2 cellular contexts compared by ENCODE assay signal in genomic region chr3:132879651-132880050, GRCh38.
TF ChIP-seq lines count a peak whose summit lies in the region.

No MANE protein-coding gene starts in this region.

TF ChIP-seq in SK-N-SH, 30 proteins besides CTCF, POLR2A, EP300 and RAD21:
- TF ChIP-seq FOXM1 (IDR thresholded peaks at IDR 0.05; ENCODE audit: low read depth) (no peak), FOXJ3 (CRISPR knock-in tag; IDR thresholded peaks at IDR 0.05) (0 out of 2 replicates have a peak, but pooled peaks have one; percentile 30), TEAD4 (IDR thresholded peaks at IDR 0.05; ENCODE audit: borderline replicate concordance, insufficient read depth) (no peak), SMC3 (IDR thresholded peaks at IDR 0.05; ENCODE audit: low read depth, low read length) (no peak), GATA2 (CRISPR knock-in tag; IDR thresholded peaks at IDR 0.05) (peak; percentile 40; the same call in 1 of the 2 replicates), SIN3A (IDR thresholded peaks at IDR 0.05; ENCODE audit: borderline replicate concordance, low read depth, low read length) (no peak), ZBTB33 (IDR thresholded peaks at IDR 0.05; ENCODE audit: borderline replicate concordance, low read depth) (no peak)

TF ChIP-seq in SK-N-SH treated with all-trans-retinoic acid at 6 μM for 48 hours, 23 proteins besides CTCF, POLR2A, EP300 and RAD21:
- TF ChIP-seq BACH2 (CRISPR knock-in tag; IDR thresholded peaks at IDR 0.05; ENCODE audit: borderline replicate concordance) (no peak), SNAI2 (CRISPR knock-in tag; IDR thresholded peaks at IDR 0.05) (no peak), RARB (CRISPR knock-in tag; IDR thresholded peaks at IDR 0.05) (no peak), PATZ1 (CRISPR knock-in tag; IDR thresholded peaks at IDR 0.05; ENCODE audit: borderline replicate concordance) (no peak), GLIS3 (CRISPR knock-in tag; IDR thresholded peaks at IDR 0.05) (no peak), CSDC2 (CRISPR knock-in tag; IDR thresholded peaks at IDR 0.05) (no peak), ZNF70 (CRISPR knock-in tag; IDR thresholded peaks at IDR 0.05) (no peak), TOX (CRISPR knock-in tag; IDR thresholded peaks at IDR 0.05; ENCODE audit: borderline replicate concordance) (no peak), TCF4 (CRISPR knock-in tag; IDR thresholded peaks at IDR 0.05; ENCODE audit: borderline replicate concordance) (no peak), TSHZ2 (CRISPR knock-in tag; IDR thresholded peaks at IDR 0.05) (no peak), OSR1 (CRISPR knock-in tag; IDR thresholded peaks at IDR 0.05) (no peak), ISL1 (CRISPR knock-in tag; IDR thresholded peaks at IDR 0.05) (no peak), ARNTL (CRISPR knock-in tag; IDR thresholded peaks at IDR 0.05; ENCODE audit: borderline replicate concordance, low read depth) (no peak), CSRNP3 (CRISPR knock-in tag; IDR thresholded peaks at IDR 0.05) (no peak), ZFP30 (CRISPR knock-in tag; IDR thresholded peaks at IDR 0.05) (no peak), CREB5 (CRISPR knock-in tag; IDR thresholded peaks at IDR 0.05; ENCODE audit: low read depth) (no peak), PPARA (CRISPR knock-in tag; IDR thresholded peaks at IDR 0.05; ENCODE audit: borderline replicate concordance) (no peak), ZNF565 (CRISPR knock-in tag; conservative IDR thresholded peaks at IDR 0.05; ENCODE audit: low read depth) (no peak), ESRRG (CRISPR knock-in tag; IDR thresholded peaks at IDR 0.05) (no peak)
